ENCODE assay signal across 4 cellular contexts in genomic region chr12:22356231-22356630, GRCh38. TPM values are rescaled to one million over a fixed set of nuclear protein-coding genes. Genes with fewer than 3 reads are reported as not detected.
"Had no signal": no experiment of that assay in that cellular context is flagged by ENCODE, and none has a peak within 500 bp of the region (broad histone marks: within the 10 kb centered on the region; RNA-seq: fewer than 3 reads in every experiment).

No MANE protein-coding gene starts in this region.

- DNase-seq: GDM1, GF-D8 had no signal

- ATAC-seq: GM12878 had no signal

- H3K4me3 ChIP-seq: GM12878 had no signal

RNA-seq across cellular contexts. Expression of gene ST8SIA1, which starts 21.7 kb away (rescaled TPM):
- total RNA-seq: G401 had no signal
